ENCODE assay signal across 24 cellular contexts in the genomic region with DNA sequence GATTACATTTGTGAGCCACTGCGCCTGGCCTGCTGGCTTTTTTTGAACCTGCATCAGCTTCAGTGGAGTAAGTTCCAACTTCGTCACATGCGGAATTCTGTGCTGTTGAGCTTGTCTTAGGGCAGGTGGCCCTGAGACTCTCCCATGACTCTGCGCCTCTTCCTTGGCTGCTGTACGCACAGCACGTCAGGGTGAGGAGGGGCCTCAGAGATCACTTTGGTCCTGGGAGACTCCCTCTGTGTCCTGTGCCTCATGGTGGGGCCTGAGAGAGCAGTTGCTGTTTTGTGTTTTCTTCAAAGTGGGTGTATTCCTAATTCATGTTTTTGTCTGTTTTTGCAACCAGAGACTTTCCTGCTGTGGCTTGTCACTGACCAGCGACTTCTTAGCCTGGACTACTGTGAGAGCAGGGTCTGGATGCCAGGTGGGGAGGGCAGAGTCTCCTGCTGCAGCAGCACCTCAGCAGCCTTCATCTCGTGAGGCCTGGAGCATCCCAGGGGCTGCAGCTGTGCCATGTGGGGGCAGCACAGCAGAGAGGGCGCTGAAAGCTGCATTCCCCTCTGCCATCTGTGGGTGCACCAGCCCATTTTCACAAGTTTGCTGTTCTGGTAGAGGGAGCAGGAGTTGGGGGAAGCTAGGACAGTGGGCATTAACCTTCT.
DNase-seq lines count a peak whose midpoint lies in the region; ATAC-seq, FAIRE-seq and TF ChIP-seq lines count a peak whose summit lies in the region.
"Had no signal": no experiment of that assay in that cellular context is flagged by ENCODE, and none has a peak within 500 bp of the region (broad histone marks: within the 10 kb centered on the region; RNA-seq: fewer than 3 reads in every experiment).

No MANE protein-coding gene starts in this region.

- H3K27ac ChIP-seq in caudate nucleus (ENCODE audit: low read depth, low read length) = peak overlapping the region; percentile 15
- no peak overlapping the region for H3K27ac ChIP-seq in upper lobe of right lung
- H3K27ac ChIP-seq: BLaER1 treated with 17β-estradiol and CSF1 and Interleukin-3, amounts not matched to agents 10 nM and 100 nM; KMS-11; PC-9; RWPE1 had no signal

- H3K36me3 Mint-ChIP-seq in osteocyte (ENCODE audit: unreplicated experiment) = peaks cover 34% of the 10 kb centered on the region
- H3K36me3 Mint-ChIP-seq in activated naive CD8-positive, alpha-beta T cell treated with anti-CD3 and anti-CD28 coated beads for 36 hours = peaks cover 23% of the 10 kb centered on the region

- intact Hi-C loops in upper lobe of right lung (cut with DNase I) = no loop called here

- peaks cover 16% of the 10 kb centered on the region for H3K4me1 Mint-ChIP-seq in osteocyte (ENCODE audit: unreplicated experiment)
- peaks cover 19% of the 10 kb centered on the region for H3K4me1 Mint-ChIP-seq in activated naive CD8-positive, alpha-beta T cell treated with anti-CD3 and anti-CD28 coated beads for 36 hours

- no peaks in the 10 kb centered on the region for H3K4me1 ChIP-seq in upper lobe of right lung
- H3K4me1 ChIP-seq: Caco-2 had no signal

- H3K4me3 ChIP-seq in upper lobe of right lung = no peak overlapping the region
- H3K4me3 ChIP-seq: BLaER1 treated with 17β-estradiol and CSF1 and Interleukin-3, amounts not matched to agents 10 nM and 100 nM; PC-9 had no signal

- no peak for TF ChIP-seq POLR2A in GM12891 (IDR thresholded peaks at IDR 0.05; ENCODE audit: low read depth, low read length)

- H3K36me3 ChIP-seq in upper lobe of right lung = peaks cover 70% of the 10 kb centered on the region

- no peak overlapping the region for H3K4me3 Mint-ChIP-seq in osteocyte (ENCODE audit: unreplicated experiment)
- no peak overlapping the region for H3K4me3 Mint-ChIP-seq in activated naive CD8-positive, alpha-beta T cell treated with anti-CD3 and anti-CD28 coated beads for 36 hours
- H3K4me3 Mint-ChIP-seq: CD4-positive, alpha-beta memory T cell had no signal

- ATAC-seq in upper lobe of right lung = no peak
- ATAC-seq: HCT116 had no signal

- TF ChIP-seq CTCF in osteocyte (IDR thresholded peaks at IDR 0.05) (no peak), upper lobe of right lung (IDR thresholded peaks at IDR 0.05) (no peak)

- DNase-seq in activated CD8-positive, alpha-beta memory T cell treated with anti-CD3 and anti-CD28 coated beads for 24 hours = peak; percentile 33
- no peak for DNase-seq in activated CD8-positive, alpha-beta memory T cell treated with anti-CD3 and anti-CD28 coated beads, Interleukin-2, amount 50 U/mL, for 4 hours
- DNase-seq in caudate nucleus (lab: John Stamatoyannopoulos, UW) = no peak
- DNase-seq in osteocyte (ENCODE audit: extremely low spot score, unreplicated experiment) = peak; percentile 67
- DNase-seq in upper lobe of right lung = peak; percentile 47
- DNase-seq in activated naive CD8-positive, alpha-beta T cell treated with anti-CD3 and anti-CD28 coated beads for 36 hours = no peak
- no peak for DNase-seq in GM12891 (ENCODE audit: insufficient read length, low spot score)
- DNase-seq: 8988T; Caco-2; CD4-positive, alpha-beta memory T cell; GOT3; IMR-90; NCI-H1092 treated with DMSO at 0.1 percent for 48 hours; NCI-H1436 treated with DMSO at 0.1 percent for 48 hours; NCI-H1930; NCI-H226; NCI-H748 treated with DMSO at 0.1 percent for 48 hours; PC-9; SHP77 treated with DMSO at 0.1 percent for 48 hours had no signal

- FAIRE-seq in GM12891 (lab: Jason Lieb, UNC) = no peak
- FAIRE-seq: GM18507 had no signal

- no peaks in the 10 kb centered on the region for H3K27me3 ChIP-seq in upper lobe of right lung
- H3K27me3 ChIP-seq: BLaER1 treated with 17β-estradiol and CSF1 and Interleukin-3, amounts not matched to agents 10 nM and 100 nM had no signal

- H3K27me3 Mint-ChIP-seq in osteocyte (ENCODE audit: unreplicated experiment) = no peaks in the 10 kb centered on the region
- no peaks in the 10 kb centered on the region for H3K27me3 Mint-ChIP-seq in activated naive CD8-positive, alpha-beta T cell treated with anti-CD3 and anti-CD28 coated beads for 36 hours
- H3K27me3 Mint-ChIP-seq: CD4-positive, alpha-beta memory T cell had no signal

- no peak overlapping the region for H3K27ac Mint-ChIP-seq in osteocyte (ENCODE audit: unreplicated experiment)
- H3K27ac Mint-ChIP-seq in activated naive CD8-positive, alpha-beta T cell treated with anti-CD3 and anti-CD28 coated beads for 36 hours = no peak overlapping the region

- H3K9me3 ChIP-seq in upper lobe of right lung = no peaks in the 10 kb centered on the region
- H3K9me3 ChIP-seq: Caco-2 had no signal

- H3K9me3 Mint-ChIP-seq in osteocyte (ENCODE audit: unreplicated experiment) = no peaks in the 10 kb centered on the region
- no peaks in the 10 kb centered on the region for H3K9me3 Mint-ChIP-seq in activated naive CD8-positive, alpha-beta T cell treated with anti-CD3 and anti-CD28 coated beads for 36 hours
- H3K9me3 Mint-ChIP-seq: CD4-positive, alpha-beta memory T cell had no signal

TF ChIP-seq in GM12891, 5 proteins besides CTCF, POLR2A, EP300 and RAD21:
- no peak for TF ChIP-seq TAF1 (IDR thresholded peaks at IDR 0.05; ENCODE audit: low read depth, low read length)
- no peak for TF ChIP-seq POU2F2 (IDR thresholded peaks at IDR 0.05; ENCODE audit: low read depth, low read length)
- no peak for TF ChIP-seq PAX5 (IDR thresholded peaks at IDR 0.05; ENCODE audit: insufficient read depth, low read length, severe bottlenecking)
- no peak for TF ChIP-seq SPI1 (IDR thresholded peaks at IDR 0.05; ENCODE audit: low read depth, low read length)
- no peak for TF ChIP-seq POLR2AphosphoS5 (IDR thresholded peaks at IDR 0.05; ENCODE audit: low read depth, low read length)

Comparison
In these comparisons a context has a peak if more than half of its experiments do, and no peak if none do; other contexts are left out.
1. DNase-seq: peak in activated CD8-positive, alpha-beta memory T cell treated with anti-CD3 and anti-CD28 coated beads for 24 hours (single experiment), osteocyte (single experiment) and upper lobe of right lung (single experiment); none in activated CD8-positive, alpha-beta memory T cell treated with anti-CD3 and anti-CD28 coated beads, Interleukin-2, amount 50 U/mL, for 4 hours (single experiment), caudate nucleus (0 of 61), activated naive CD8-positive, alpha-beta T cell treated with anti-CD3 and anti-CD28 coated beads for 36 hours (single experiment) and GM12891 (single experiment).